8 cellular contexts compared by ENCODE assay signal in genomic region chr3:177199206-177199765, GRCh38. TPM values are rescaled to one million over a fixed set of nuclear protein-coding genes. Genes with fewer than 3 reads are reported as not detected.
DNase-seq lines count a peak whose midpoint lies in the region; ATAC-seq lines count a peak whose summit lies in the region.

No MANE protein-coding gene starts in this region.

- H3K4me1 ChIP-seq in iPS-20b (ENCODE audit: insufficient read depth, low read length) (peaks cover 22% of the 10 kb centered on the region), stomach smooth muscle (ENCODE audit: control insufficient read depth, insufficient read depth, low read length) (peaks cover 10% of the 10 kb centered on the region)

- peak overlapping the region; percentile 75 for H3K4me3 Mint-ChIP-seq in activated CD4-positive, alpha-beta T cell treated with anti-CD3 and anti-CD28 coated beads, Interleukin-2, amount 10 ng/mL, durations not matched to agents 24 days and 14 days
- peak overlapping the region; percentile 72 for H3K4me3 Mint-ChIP-seq in T-helper 1 cell treated with Interleukin-12 subunit alpha and Interleukin-12 subunit beta and Interleukin-4 antibody, amounts not matched to agents 30 μg/mL and 1 μg/mL, for 36 hours

- H3K27me3 ChIP-seq in iPS-20b (ENCODE audit: insufficient read depth, low read length) = no peaks in the 10 kb centered on the region
- H3K27me3 ChIP-seq in stomach smooth muscle (ENCODE audit: control insufficient read depth in 1 of 2, insufficient read depth in 2 of 2, low read length in 2 of 2) = no peaks in the 10 kb centered on the region

- H3K36me3 Mint-ChIP-seq in activated CD4-positive, alpha-beta T cell treated with anti-CD3 and anti-CD28 coated beads, Interleukin-2, amount 10 ng/mL, durations not matched to agents 24 days and 14 days (ENCODE audit: low read depth) = peaks cover 10% of the 10 kb centered on the region
- H3K36me3 Mint-ChIP-seq in T-helper 1 cell treated with Interleukin-12 subunit alpha and Interleukin-12 subunit beta and Interleukin-4 antibody, amounts not matched to agents 30 μg/mL and 1 μg/mL, for 36 hours (ENCODE audit: low read depth) = peaks cover 14% of the 10 kb centered on the region

- H3K9me3 Mint-ChIP-seq in activated CD4-positive, alpha-beta T cell treated with anti-CD3 and anti-CD28 coated beads, Interleukin-2, amount 10 ng/mL, durations not matched to agents 24 days and 14 days = no peaks in the 10 kb centered on the region
- H3K9me3 Mint-ChIP-seq in T-helper 1 cell treated with Interleukin-12 subunit alpha and Interleukin-12 subunit beta and Interleukin-4 antibody, amounts not matched to agents 30 μg/mL and 1 μg/mL, for 36 hours = no peaks in the 10 kb centered on the region

- ATAC-seq in GM21390 (IDR thresholded peaks at IDR 0.05; ENCODE audit: unreplicated experiment) (no peak), GM18498 (IDR thresholded peaks at IDR 0.05; ENCODE audit: unreplicated experiment) (no peak)

- H3K4me3 ChIP-seq in iPS-20b (ENCODE audit: low read length) (peak overlapping the region; percentile 82), stomach smooth muscle (ENCODE audit: low read length in 2 of 2) (no peak overlapping the region)

- H3K27ac Mint-ChIP-seq in activated CD4-positive, alpha-beta T cell treated with anti-CD3 and anti-CD28 coated beads, Interleukin-2, amount 10 ng/mL, durations not matched to agents 24 days and 14 days = peak overlapping the region; percentile 88
- peak overlapping the region; percentile 94 for H3K27ac Mint-ChIP-seq in T-helper 1 cell treated with Interleukin-12 subunit alpha and Interleukin-12 subunit beta and Interleukin-4 antibody, amounts not matched to agents 30 μg/mL and 1 μg/mL, for 36 hours

- H3K9me3 ChIP-seq in iPS-20b (ENCODE audit: insufficient read depth, low read depth, low read length) = no peaks in the 10 kb centered on the region
- H3K9me3 ChIP-seq in stomach smooth muscle (ENCODE audit: control insufficient read depth in 2 of 2, low read length in 2 of 2) = no peaks in the 10 kb centered on the region

- H3K27ac ChIP-seq in iPS-20b (ENCODE audit: low read length) (no peak overlapping the region), stomach smooth muscle (ENCODE audit: low read length) (peak overlapping the region; percentile 81)

- no peaks in the 10 kb centered on the region for H3K27me3 Mint-ChIP-seq in activated CD4-positive, alpha-beta T cell treated with anti-CD3 and anti-CD28 coated beads, Interleukin-2, amount 10 ng/mL, durations not matched to agents 24 days and 14 days
- H3K27me3 Mint-ChIP-seq in T-helper 1 cell treated with Interleukin-12 subunit alpha and Interleukin-12 subunit beta and Interleukin-4 antibody, amounts not matched to agents 30 μg/mL and 1 μg/mL, for 36 hours (ENCODE audit: low read depth) = no peaks in the 10 kb centered on the region

- H3K9ac ChIP-seq in iPS-20b (ENCODE audit: low read depth, low read length) = peak overlapping the region; percentile 96; the same call in 1 of the 2 replicates
- no peak overlapping the region for H3K9ac ChIP-seq in stomach smooth muscle (ENCODE audit: low read length in 2 of 2)

- peaks cover 42% of the 10 kb centered on the region for H3K4me1 Mint-ChIP-seq in activated CD4-positive, alpha-beta T cell treated with anti-CD3 and anti-CD28 coated beads, Interleukin-2, amount 10 ng/mL, durations not matched to agents 24 days and 14 days
- H3K4me1 Mint-ChIP-seq in T-helper 1 cell treated with Interleukin-12 subunit alpha and Interleukin-12 subunit beta and Interleukin-4 antibody, amounts not matched to agents 30 μg/mL and 1 μg/mL, for 36 hours (ENCODE audit: low read depth) = peaks cover 51% of the 10 kb centered on the region

- H3K36me3 ChIP-seq in iPS-20b (ENCODE audit: insufficient read depth, low read depth, low read length) (no peaks in the 10 kb centered on the region), stomach smooth muscle (ENCODE audit: control insufficient read depth in 2 of 2, insufficient read depth in 2 of 2, low read length in 2 of 2) (no peaks in the 10 kb centered on the region)

- intact Hi-C loops in activated CD4-positive, alpha-beta T cell treated with anti-CD3 and anti-CD28 coated beads, Interleukin-2, amount 10 ng/mL, durations not matched to agents 24 days and 14 days (cut with micrococcal nuclease) = loop anchor here (5.0 to 10.0 kb wide), 2 partner anchors 398 to 476 kb away; no protein-coding TSS in a partner anchor

- no peak for DNase-seq in activated CD4-positive, alpha-beta T cell treated with anti-CD3 and anti-CD28 coated beads, Interleukin-2, amount 10 ng/mL, durations not matched to agents 24 days and 14 days
- no peak for DNase-seq in activated CD4-positive, alpha-beta T cell treated with anti-CD3 and anti-CD28 coated beads, Interleukin-2, amount 50 U/mL, for 4 hours
- no peak for DNase-seq in NCI-H526 treated with DMSO at 0.1 percent for 48 hours (lab: John Stamatoyannopoulos, UW)

RNA-seq across cellular contexts. Expression of gene TBL1XR1, which starts 2.0 kb away (rescaled TPM):
- 160 and 178 TPM in 2 replicates for total RNA-seq in activated CD4-positive, alpha-beta T cell treated with anti-CD3 and anti-CD28 coated beads, Interleukin-2, amount 10 ng/mL, durations not matched to agents 24 days and 14 days
